Comparison of ENCODE assay signal across 22 cellular contexts in genomic region chr9:136957901-136958300, GRCh38. TPM values are rescaled to one million over a fixed set of nuclear protein-coding genes. Genes with fewer than 3 reads are reported as not detected.
"Had no signal": no experiment of that assay in that cellular context is flagged by ENCODE, and none has a peak within 500 bp of the region (broad histone marks: within the 10 kb centered on the region; RNA-seq: fewer than 3 reads in every experiment).

No MANE protein-coding gene starts in this region.

- DNase-seq: IMR-90, Karpas-422, KG1, MG63, NCI-H1092, NCI-H1105 treated with DMSO at 0.1 percent for 48 hours, NCI-H1417 treated with DMSO at 0.1 percent for 48 hours, NCI-H146, NCI-H1694 treated with DMSO at 0.1 percent for 48 hours, NCI-H1930, NCI-H2081, NCI-H2107, NCI-H2227 treated with DMSO at 0.1 percent for 48 hours, NCI-H524, NCI-H526 treated with DMSO at 0.1 percent for 48 hours, NCI-H774, RPMI8226, SHP77, SK-N-SH had no signal

RNA-seq across cellular contexts. Expression of gene LCN12, which starts 5.8 kb away (rescaled TPM):
- total RNA-seq: IMR-90, SK-MEL-5 had no signal

RNA-seq across cellular contexts. Expression of gene C8G, which starts 12.9 kb away (rescaled TPM):
- total RNA-seq: IMR-90, NCI-H460 had no signal

RNA-seq across cellular contexts. Expression of gene PTGDS, which starts 19.4 kb away (rescaled TPM):
- total RNA-seq: HT-29, IMR-90, NCI-H460, SK-MEL-5 had no signal
- polyA plus RNA-seq: SK-N-SH had no signal

RNA-seq across cellular contexts. Expression of gene LCNL1, which starts 24.9 kb away (rescaled TPM):
- total RNA-seq: HT-29, IMR-90, NCI-H460, SK-MEL-5 had no signal
- polyA plus RNA-seq: SK-N-SH had no signal
